1 cellular context compared by ENCODE assay signal in the genomic region with DNA sequence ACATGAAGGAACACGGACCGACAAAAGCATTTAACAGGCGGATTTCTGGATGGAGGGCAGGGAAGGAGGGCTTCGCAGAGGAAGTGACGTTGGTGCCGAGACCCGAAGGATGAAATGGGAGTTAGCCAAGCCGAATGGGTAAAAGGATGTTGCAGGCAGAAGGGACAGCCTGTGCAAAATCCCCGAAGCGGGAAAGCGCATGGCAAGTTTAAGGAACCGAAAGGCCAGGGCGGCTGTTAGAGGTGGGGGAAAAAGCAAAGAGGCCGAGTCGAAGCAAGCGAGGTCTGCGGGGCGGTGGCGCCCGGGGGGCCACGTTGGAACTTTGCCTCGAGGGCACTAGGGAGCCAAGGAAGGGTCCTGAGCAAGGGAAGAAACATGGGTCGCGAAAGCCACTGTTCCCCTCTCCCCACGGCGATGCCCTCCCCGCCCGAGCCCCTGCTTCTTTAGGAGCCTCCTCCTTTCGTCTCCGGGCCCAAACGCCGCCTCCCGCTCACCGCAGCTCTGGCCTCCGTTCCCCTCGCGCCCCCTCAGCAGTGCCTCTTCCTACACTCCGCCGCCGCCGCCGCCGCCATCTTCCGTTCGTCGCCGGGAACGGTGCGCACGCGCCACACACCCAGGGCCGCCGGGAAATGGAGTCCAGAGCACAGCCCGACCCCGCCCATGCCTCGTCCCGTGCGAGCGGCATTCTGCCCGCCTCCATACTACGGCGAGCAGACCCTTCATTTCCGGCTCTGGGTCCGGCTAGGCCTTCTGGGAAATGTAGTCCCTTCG.
TF ChIP-seq lines count a peak whose summit lies in the region.

Gene SYMPK (minus strand): TSS at position 584 of the 771 bp plus-strand sequence. CDS start 8,652 bp downstream, outside the sequence.

TF ChIP-seq in HepG2, 621 proteins besides CTCF, POLR2A, EP300 and RAD21 (continued from another document and continues in another):
- TF ChIP-seq ZNF207 (IDR thresholded peaks at IDR 0.05; ENCODE audit: borderline replicate concordance) = no peak
- TF ChIP-seq ZNF24 (IDR thresholded peaks at IDR 0.05) = no peak
- no peak for TF ChIP-seq SP1 (IDR thresholded peaks at IDR 0.05)
- TF ChIP-seq SP1 (CRISPR knock-in tag; IDR thresholded peaks at IDR 0.05) = peak; percentile 87
- TF ChIP-seq, protein P1, sequence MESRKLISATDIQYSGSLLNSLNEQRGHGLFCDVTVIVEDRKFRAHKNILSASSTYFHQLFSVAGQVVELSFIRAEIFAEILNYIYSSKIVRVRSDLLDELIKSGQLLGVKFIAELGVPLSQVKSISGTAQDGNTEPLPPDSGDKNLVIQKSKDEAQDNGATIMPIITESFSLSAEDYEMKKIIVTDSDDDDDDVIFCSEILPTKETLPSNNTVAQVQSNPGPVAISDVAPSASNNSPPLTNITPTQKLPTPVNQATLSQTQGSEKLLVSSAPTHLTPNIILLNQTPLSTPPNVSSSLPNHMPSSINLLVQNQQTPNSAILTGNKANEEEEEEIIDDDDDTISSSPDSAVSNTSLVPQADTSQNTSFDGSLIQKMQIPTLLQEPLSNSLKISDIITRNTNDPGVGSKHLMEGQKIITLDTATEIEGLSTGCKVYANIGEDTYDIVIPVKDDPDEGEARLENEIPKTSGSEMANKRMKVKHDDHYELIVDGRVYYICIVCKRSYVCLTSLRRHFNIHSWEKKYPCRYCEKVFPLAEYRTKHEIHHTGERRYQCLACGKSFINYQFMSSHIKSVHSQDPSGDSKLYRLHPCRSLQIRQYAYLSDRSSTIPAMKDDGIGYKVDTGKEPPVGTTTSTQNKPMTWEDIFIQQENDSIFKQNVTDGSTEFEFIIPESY (CRISPR knock-in tag; IDR thresholded peaks at IDR 0.05) = 0 out of 2 replicates have a peak, but pooled peaks have one; percentile 22
- no peak for TF ChIP-seq CAMTA2 (CRISPR knock-in tag; IDR thresholded peaks at IDR 0.05; ENCODE audit: borderline replicate concordance)
- no peak for TF ChIP-seq DR1 (CRISPR knock-in tag; IDR thresholded peaks at IDR 0.05)
- TF ChIP-seq EZH2 (conservative IDR thresholded peaks at IDR 0.05; ENCODE audit: low read depth, low read length) = no peak
- no peak; the same call in 1 of the 2 replicates for TF ChIP-seq MTA1 (CRISPR knock-in tag; IDR thresholded peaks at IDR 0.05; ENCODE audit: borderline replicate concordance)
- TF ChIP-seq FOXO4 (CRISPR knock-in tag; conservative IDR thresholded peaks at IDR 0.05) = no peak
- TF ChIP-seq ZNF143 (CRISPR knock-in tag; IDR thresholded peaks at IDR 0.05) = peak; percentile 95
- peak; percentile 67; the same call in 1 of the 2 replicates for TF ChIP-seq ZMYM4 (CRISPR knock-in tag; IDR thresholded peaks at IDR 0.05)
- no peak for TF ChIP-seq THYN1 (CRISPR knock-in tag; IDR thresholded peaks at IDR 0.05; ENCODE audit: borderline replicate concordance, low read depth)
- TF ChIP-seq SMAD1 (CRISPR knock-in tag; IDR thresholded peaks at IDR 0.05; ENCODE audit: borderline replicate concordance, low read depth) = peak; percentile 90; the same call in 1 of the 2 replicates
- no peak for TF ChIP-seq MAZ (IDR thresholded peaks at IDR 0.05; ENCODE audit: borderline replicate concordance, low read depth, low read length)
- peak; percentile 86 for TF ChIP-seq MAZ (CRISPR knock-in tag; IDR thresholded peaks at IDR 0.05; ENCODE audit: low read depth)
- TF ChIP-seq PLRG1 (conservative IDR thresholded peaks at IDR 0.05) = no peak
- TF ChIP-seq CCDC6 (CRISPR knock-in tag; IDR thresholded peaks at IDR 0.05) = peak; percentile 55; the same call in 1 of the 2 replicates
- TF ChIP-seq ZNF543 (CRISPR knock-in tag; IDR thresholded peaks at IDR 0.05) = no peak
- no peak for TF ChIP-seq RFX3 (CRISPR knock-in tag; IDR thresholded peaks at IDR 0.05)
- TF ChIP-seq SP2 (CRISPR knock-in tag; IDR thresholded peaks at IDR 0.05) = peak; percentile 77
- TF ChIP-seq, protein P2, sequence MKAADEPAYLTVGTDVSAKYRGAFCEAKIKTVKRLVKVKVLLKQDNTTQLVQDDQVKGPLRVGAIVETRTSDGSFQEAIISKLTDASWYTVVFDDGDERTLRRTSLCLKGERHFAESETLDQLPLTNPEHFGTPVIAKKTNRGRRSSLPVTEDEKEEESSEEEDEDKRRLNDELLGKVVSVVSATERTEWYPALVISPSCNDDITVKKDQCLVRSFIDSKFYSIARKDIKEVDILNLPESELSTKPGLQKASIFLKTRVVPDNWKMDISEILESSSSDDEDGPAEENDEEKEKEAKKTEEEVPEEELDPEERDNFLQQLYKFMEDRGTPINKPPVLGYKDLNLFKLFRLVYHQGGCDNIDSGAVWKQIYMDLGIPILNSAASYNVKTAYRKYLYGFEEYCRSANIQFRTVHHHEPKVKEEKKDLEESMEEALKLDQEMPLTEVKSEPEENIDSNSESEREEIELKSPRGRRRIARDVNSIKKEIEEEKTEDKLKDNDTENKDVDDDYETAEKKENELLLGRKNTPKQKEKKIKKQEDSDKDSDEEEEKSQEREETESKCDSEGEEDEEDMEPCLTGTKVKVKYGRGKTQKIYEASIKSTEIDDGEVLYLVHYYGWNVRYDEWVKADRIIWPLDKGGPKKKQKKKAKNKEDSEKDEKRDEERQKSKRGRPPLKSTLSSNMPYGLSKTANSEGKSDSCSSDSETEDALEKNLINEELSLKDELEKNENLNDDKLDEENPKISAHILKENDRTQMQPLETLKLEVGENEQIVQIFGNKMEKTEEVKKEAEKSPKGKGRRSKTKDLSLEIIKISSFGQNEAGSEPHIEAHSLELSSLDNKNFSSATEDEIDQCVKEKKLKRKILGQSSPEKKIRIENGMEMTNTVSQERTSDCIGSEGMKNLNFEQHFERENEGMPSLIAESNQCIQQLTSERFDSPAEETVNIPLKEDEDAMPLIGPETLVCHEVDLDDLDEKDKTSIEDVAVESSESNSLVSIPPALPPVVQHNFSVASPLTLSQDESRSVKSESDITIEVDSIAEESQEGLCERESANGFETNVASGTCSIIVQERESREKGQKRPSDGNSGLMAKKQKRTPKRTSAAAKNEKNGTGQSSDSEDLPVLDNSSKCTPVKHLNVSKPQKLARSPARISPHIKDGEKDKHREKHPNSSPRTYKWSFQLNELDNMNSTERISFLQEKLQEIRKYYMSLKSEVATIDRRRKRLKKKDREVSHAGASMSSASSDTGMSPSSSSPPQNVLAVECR (CRISPR knock-in tag; IDR thresholded peaks at IDR 0.05; ENCODE audit: borderline replicate concordance) = peak; percentile 80; the same call in 1 of the 2 replicates
- TF ChIP-seq CENPT (CRISPR knock-in tag; IDR thresholded peaks at IDR 0.05; ENCODE audit: low read depth) = no peak
- peak; percentile 98 for TF ChIP-seq ZFP91 (CRISPR knock-in tag; IDR thresholded peaks at IDR 0.05; ENCODE audit: borderline replicate concordance)
- TF ChIP-seq ZNF7 (CRISPR knock-in tag; IDR thresholded peaks at IDR 0.05) = no peak
- no peak; the same call in 1 of the 2 replicates for TF ChIP-seq BRCA1 (CRISPR knock-in tag; IDR thresholded peaks at IDR 0.05)
- TF ChIP-seq NAIF1 (CRISPR knock-in tag; IDR thresholded peaks at IDR 0.05; ENCODE audit: borderline replicate concordance) = no peak
- TF ChIP-seq ZFP1 (CRISPR knock-in tag; IDR thresholded peaks at IDR 0.05) = no peak
- TF ChIP-seq, protein P3, sequence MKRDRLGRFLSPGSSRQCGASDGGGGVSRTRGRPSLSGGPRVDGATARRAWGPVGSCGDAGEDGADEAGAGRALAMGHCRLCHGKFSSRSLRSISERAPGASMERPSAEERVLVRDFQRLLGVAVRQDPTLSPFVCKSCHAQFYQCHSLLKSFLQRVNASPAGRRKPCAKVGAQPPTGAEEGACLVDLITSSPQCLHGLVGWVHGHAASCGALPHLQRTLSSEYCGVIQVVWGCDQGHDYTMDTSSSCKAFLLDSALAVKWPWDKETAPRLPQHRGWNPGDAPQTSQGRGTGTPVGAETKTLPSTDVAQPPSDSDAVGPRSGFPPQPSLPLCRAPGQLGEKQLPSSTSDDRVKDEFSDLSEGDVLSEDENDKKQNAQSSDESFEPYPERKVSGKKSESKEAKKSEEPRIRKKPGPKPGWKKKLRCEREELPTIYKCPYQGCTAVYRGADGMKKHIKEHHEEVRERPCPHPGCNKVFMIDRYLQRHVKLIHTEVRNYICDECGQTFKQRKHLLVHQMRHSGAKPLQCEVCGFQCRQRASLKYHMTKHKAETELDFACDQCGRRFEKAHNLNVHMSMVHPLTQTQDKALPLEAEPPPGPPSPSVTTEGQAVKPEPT (CRISPR knock-in tag; IDR thresholded peaks at IDR 0.05; ENCODE audit: low read depth) = no peak; the same call in 1 of the 2 replicates
- no peak for TF ChIP-seq ZNF530 (CRISPR knock-in tag; IDR thresholded peaks at IDR 0.05; ENCODE audit: low read depth)
- 0 out of 2 replicates have a peak, but pooled peaks have one; percentile 56 for TF ChIP-seq NFE2L1 (CRISPR knock-in tag; IDR thresholded peaks at IDR 0.05; ENCODE audit: borderline replicate concordance)
- TF ChIP-seq ZNF10 (CRISPR knock-in tag; IDR thresholded peaks at IDR 0.05; ENCODE audit: borderline replicate concordance, low read depth) = no peak
- no peak for TF ChIP-seq ZNF724P (CRISPR knock-in tag; IDR thresholded peaks at IDR 0.05; ENCODE audit: borderline replicate concordance)
- TF ChIP-seq SPEN (CRISPR knock-in tag; IDR thresholded peaks at IDR 0.05; ENCODE audit: low read depth) = peak; percentile 62; the same call in 1 of the 2 replicates
- no peak for TF ChIP-seq JDP2 (CRISPR knock-in tag; IDR thresholded peaks at IDR 0.05; ENCODE audit: borderline replicate concordance)
- TF ChIP-seq ZNF564 (CRISPR knock-in tag; IDR thresholded peaks at IDR 0.05) = no peak
- TF ChIP-seq, protein P4, sequence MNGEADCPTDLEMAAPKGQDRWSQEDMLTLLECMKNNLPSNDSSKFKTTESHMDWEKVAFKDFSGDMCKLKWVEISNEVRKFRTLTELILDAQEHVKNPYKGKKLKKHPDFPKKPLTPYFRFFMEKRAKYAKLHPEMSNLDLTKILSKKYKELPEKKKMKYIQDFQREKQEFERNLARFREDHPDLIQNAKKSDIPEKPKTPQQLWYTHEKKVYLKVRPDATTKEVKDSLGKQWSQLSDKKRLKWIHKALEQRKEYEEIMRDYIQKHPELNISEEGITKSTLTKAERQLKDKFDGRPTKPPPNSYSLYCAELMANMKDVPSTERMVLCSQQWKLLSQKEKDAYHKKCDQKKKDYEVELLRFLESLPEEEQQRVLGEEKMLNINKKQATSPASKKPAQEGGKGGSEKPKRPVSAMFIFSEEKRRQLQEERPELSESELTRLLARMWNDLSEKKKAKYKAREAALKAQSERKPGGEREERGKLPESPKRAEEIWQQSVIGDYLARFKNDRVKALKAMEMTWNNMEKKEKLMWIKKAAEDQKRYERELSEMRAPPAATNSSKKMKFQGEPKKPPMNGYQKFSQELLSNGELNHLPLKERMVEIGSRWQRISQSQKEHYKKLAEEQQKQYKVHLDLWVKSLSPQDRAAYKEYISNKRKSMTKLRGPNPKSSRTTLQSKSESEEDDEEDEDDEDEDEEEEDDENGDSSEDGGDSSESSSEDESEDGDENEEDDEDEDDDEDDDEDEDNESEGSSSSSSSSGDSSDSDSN (CRISPR knock-in tag; IDR thresholded peaks at IDR 0.05) = peak; percentile 38; the same call in 1 of the 2 replicates
- TF ChIP-seq, protein P5, sequence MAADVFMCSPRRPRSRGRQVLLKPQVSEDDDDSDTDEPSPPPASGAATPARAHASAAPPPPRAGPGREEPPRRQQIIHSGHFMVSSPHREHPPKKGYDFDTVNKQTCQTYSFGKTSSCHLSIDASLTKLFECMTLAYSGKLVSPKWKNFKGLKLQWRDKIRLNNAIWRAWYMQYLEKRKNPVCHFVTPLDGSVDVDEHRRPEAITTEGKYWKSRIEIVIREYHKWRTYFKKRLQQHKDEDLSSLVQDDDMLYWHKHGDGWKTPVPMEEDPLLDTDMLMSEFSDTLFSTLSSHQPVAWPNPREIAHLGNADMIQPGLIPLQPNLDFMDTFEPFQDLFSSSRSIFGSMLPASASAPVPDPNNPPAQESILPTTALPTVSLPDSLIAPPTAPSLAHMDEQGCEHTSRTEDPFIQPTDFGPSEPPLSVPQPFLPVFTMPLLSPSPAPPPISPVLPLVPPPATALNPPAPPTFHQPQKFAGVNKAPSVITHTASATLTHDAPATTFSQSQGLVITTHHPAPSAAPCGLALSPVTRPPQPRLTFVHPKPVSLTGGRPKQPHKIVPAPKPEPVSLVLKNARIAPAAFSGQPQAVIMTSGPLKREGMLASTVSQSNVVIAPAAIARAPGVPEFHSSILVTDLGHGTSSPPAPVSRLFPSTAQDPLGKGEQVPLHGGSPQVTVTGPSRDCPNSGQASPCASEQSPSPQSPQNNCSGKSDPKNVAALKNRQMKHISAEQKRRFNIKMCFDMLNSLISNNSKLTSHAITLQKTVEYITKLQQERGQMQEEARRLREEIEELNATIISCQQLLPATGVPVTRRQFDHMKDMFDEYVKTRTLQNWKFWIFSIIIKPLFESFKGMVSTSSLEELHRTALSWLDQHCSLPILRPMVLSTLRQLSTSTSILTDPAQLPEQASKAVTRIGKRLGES (CRISPR knock-in tag; IDR thresholded peaks at IDR 0.05; ENCODE audit: borderline replicate concordance) = no peak
- TF ChIP-seq ZNF619 (CRISPR knock-in tag; IDR thresholded peaks at IDR 0.05) = peak; percentile 67; the same call in 1 of the 2 replicates
- TF ChIP-seq ZSCAN22 (CRISPR knock-in tag; IDR thresholded peaks at IDR 0.05) = 0 out of 2 replicates have a peak, but pooled peaks have one; percentile 25
- no peak for TF ChIP-seq ZNF496 (CRISPR knock-in tag; IDR thresholded peaks at IDR 0.05; ENCODE audit: insufficient replicate concordance)
- no peak for TF ChIP-seq GPN1 (CRISPR knock-in tag; IDR thresholded peaks at IDR 0.05; ENCODE audit: borderline replicate concordance)
- TF ChIP-seq ZNF709 (CRISPR knock-in tag; IDR thresholded peaks at IDR 0.05) = no peak
